8 cellular contexts compared by ENCODE assay signal in the genomic region with DNA sequence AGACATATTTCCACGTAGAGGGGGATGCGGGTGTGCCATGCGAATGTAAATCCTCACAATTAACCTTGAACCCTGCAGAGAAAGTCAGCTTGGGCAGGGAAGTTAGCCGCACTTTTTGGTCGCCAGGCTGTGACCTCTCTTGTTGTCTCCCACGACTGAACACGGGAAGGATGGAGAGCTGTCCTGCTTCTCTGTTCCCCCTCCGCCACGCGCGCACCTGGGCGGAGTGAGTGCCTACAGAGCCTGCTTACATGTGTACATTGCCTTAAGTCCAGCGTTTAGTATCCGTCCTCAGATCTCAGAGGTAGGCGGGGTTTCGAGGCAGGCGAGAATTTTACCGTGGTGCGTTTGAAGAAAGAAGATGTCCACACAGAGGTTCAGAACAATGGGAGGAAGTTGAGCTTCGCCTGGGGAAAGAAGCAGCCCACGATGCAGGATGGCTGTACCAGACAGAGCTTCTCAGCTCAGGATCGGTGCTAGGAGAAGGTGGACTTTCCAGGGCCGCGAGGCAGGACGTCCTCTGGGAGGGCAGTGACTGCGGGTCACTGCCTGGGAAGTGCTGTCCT. TPM values are rescaled to one million over a fixed set of nuclear protein-coding genes. Genes with fewer than 3 reads are reported as not detected.
A peak's percentile ranks its signal among the peaks of the same experiment; 100 is the strongest.
DNase-seq lines count a peak whose midpoint lies in the region; FAIRE-seq and TF ChIP-seq lines count a peak whose summit lies in the region.

No MANE protein-coding gene starts in this region.

- TF ChIP-seq CTCF in GM10248 (IDR thresholded peaks at IDR 0.05; ENCODE audit: control extremely low read depth, extremely low read depth, low read depth, missing control alignments) (no peak), epithelial cell of esophagus (IDR thresholded peaks at IDR 0.05; ENCODE audit: insufficient read depth, low read depth, low read length, missing control alignments) (no peak)

- FAIRE-seq in H54 (lab: Jason Lieb, UNC), result no peak

- TF ChIP-seq POLR2A in H54 (IDR thresholded peaks at IDR 0.05; ENCODE audit: low read depth, low read length), result no peak

- peaks cover 14% of the 10 kb centered on the region for H3K36me3 ChIP-seq in MG63

- H3K4me3 ChIP-seq in MG63 (peak overlapping the region; percentile 72), epithelial cell of esophagus (ENCODE audit: low read length) (peak overlapping the region; percentile 57)

- H3K9me3 ChIP-seq in MG63, result 0 out of 2 replicates have a peak, but pooled peaks cover 2% of the 10 kb centered on the region

- DNase-seq in GM10248 (ENCODE audit: extremely low spot score) (peak; percentile 34), H54 (ENCODE audit: insufficient read length, low spot score) (peak; percentile 21), MG63 (peak; percentile 57), epithelial cell of esophagus (ENCODE audit: low read depth) (peak; percentile 66), midbrain (lab: John Stamatoyannopoulos, UW) (peak; percentile 34), GM19240 (ENCODE audit: insufficient read length, low spot score) (no peak)
- DNase-seq in activated CD4-positive, alpha-beta T cell treated with anti-CD3 and anti-CD28 coated beads for 48 hours, result peak; percentile 29

- H3K27ac ChIP-seq in temporal lobe (ENCODE audit: low read depth, low read length), result peak overlapping the region; percentile 47

- H3K27me3 ChIP-seq in MG63, result no peaks in the 10 kb centered on the region

- POLR2A ChIA-PET in GM10248 (lab: Yijun Ruan, JAX), result interaction anchor here (0.8 to 1.0 kb wide), 3 partner anchors 20 to 368 kb away, joined by 3 read pairs; no protein-coding TSS in a partner anchor

- CTCF ChIA-PET in GM10248 (lab: Yijun Ruan, JAX), result interaction anchor here (1.1 to 3.7 kb wide), 7 partner anchors 9 to 54 kb away, joined by 3 to 15 read pairs (median 5); no protein-coding TSS in a partner anchor

RNA-seq across cellular contexts. Expression of a gene that starts 0.5 kb away (rescaled TPM):
- total RNA-seq in MG63 (2014; rRNA removed; shearing (Covaris generic); ENCODE audit: low replicate concordance), result 13.8 and 24.5 TPM in 2 replicates
- 17.9 TPM for total RNA-seq in temporal lobe
